ENCODE assay signal across 22 cellular contexts in the genomic region with DNA sequence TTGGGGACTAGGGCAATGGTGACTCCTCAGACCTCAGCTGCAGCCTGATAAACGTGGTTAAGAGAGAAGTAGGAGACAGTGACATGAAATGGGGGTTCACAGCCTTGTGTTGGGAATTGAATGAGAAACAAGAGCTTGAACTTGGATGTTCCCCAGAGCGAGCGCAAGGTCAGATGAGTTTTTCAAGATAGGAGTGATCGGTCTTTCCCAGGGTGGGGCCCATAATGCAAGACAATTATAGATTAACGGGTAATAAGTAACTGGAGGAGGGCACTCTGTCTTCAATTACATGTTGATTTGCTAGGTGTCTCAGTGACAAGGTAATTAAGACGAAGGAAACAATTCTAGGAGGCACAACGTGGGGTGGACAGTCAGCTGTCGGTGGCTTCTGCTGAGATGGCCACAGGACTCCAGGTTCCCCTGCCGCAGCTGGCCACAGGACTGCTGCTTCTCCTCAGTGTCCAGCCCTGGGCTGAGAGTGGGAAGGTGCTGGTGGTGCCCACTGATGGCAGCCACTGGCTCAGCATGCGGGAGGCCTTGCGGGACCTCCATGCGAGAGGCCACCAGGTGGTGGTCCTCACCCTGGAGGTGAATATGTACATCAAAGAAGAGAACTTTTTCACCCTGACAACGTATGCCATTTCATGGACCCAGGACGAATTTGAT. TPM values are rescaled to one million over a fixed set of nuclear protein-coding genes. Genes with fewer than 3 reads are reported as not detected.
"Had no signal": no experiment of that assay in that cellular context is flagged by ENCODE, and none has a peak within 500 bp of the region (broad histone marks: within the 10 kb centered on the region; RNA-seq: fewer than 3 reads in every experiment).

TSS of gene UGT1A5 (plus strand) at position 312 of the 666 bp plus-strand sequence. CDS start at position 397, 85 bp downstream.

- H3K4me2 ChIP-seq: smooth muscle cell had no signal

- H3K4me1 ChIP-seq: heart left ventricle, right atrium auricular region, tibial nerve, upper lobe of right lung had no signal

- H3K9me3 ChIP-seq: heart left ventricle, right atrium auricular region, tibial nerve, upper lobe of right lung had no signal

- ATAC-seq: esophagus mucosa; heart left ventricle; left lobe of liver; stimulated activated effector memory CD8-positive, alpha-beta T cell treated with anti-CD3 and anti-CD28 coated beads, Interleukin-12 subunit alpha, Interleukin-12 subunit beta, amount 100 ng/mL, for 72 hours; upper lobe of right lung had no signal

- DNase-seq: cortex of kidney; dorsolateral prefrontal cortex; effector CD8-positive, alpha-beta T cell; heart left ventricle; hippocampal formation; nephron progenitor cell; stimulated activated CD4-positive, alpha-beta T cell treated with anti-CD3 and anti-CD28 coated beads, Interleukin-2, amount 100 ng/mL, for 48 hours; stimulated activated CD8-positive, alpha-beta memory T cell treated with anti-CD3 and anti-CD28 coated beads, Interleukin-4, amount 100 ng/mL, for 48 hours; upper lobe of right lung had no signal

- H3K36me3 ChIP-seq: heart left ventricle, right atrium auricular region, tibial nerve, upper lobe of right lung had no signal

- H3K27ac ChIP-seq: dorsolateral prefrontal cortex, heart left ventricle, right atrium auricular region, tibial nerve, upper lobe of right lung had no signal

- H3K27me3 ChIP-seq: right atrium auricular region, tibial nerve, upper lobe of right lung had no signal

- FAIRE-seq: endometrium, frontal cortex had no signal

- H3K4me3 ChIP-seq: dorsolateral prefrontal cortex, heart left ventricle, right atrium auricular region, smooth muscle cell, tibial nerve, upper lobe of right lung had no signal

RNA-seq across cellular contexts. Expression of gene UGT1A5, which starts in this region (rescaled TPM):
- total RNA-seq: fibroblast of lung, frontal cortex, glomerular endothelial cell, heart left ventricle, kidney epithelial cell, osteocyte, right atrium auricular region, smooth muscle cell, temporal lobe, tibial nerve, upper lobe of right lung had no signal
- polyA plus RNA-seq: fibroblast of lung, heart left ventricle, smooth muscle cell had no signal
